ENCODE assay signal across 8 cellular contexts in the genomic region with DNA sequence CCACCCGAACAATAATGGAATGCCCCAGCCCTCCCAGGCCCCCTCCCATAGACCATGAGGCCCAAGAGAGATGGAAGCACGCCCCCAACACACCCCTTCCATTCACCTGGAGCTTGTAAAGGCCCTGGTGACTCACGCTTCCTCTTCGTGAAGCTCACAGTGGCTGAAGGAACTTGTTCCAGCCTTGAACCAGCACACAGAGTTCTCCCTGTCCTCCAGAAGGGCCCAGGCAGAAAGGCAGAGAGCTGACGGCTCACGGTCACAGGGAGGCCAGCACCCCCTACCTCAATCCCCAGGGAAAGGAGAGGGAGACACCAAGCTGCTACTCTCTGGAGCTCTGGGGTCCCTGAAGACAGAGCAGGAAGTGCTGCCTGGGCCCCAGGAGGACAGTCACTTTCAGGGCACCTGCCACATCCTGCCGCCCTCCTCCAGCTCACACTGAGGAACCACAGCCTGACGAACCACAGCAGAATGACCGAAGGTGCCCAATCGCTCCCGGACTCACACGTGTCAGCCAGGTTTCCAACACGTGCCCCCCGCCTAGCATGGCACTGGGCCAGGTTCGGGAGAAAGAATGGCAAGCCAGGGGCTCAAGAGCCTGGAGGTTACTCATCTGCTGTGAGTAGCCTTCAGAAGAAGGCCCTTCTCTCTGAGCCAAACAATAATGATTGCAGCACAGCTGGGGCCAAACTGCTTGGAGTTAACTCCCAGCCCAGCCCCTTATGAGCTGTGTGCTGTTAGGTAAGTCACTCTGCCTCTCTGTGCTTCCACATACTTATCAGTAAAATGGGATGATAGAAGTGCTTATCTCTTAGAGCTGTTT. TPM values are rescaled to one million over a fixed set of nuclear protein-coding genes. Genes with fewer than 3 reads are reported as not detected.
A peak's percentile ranks its signal among the peaks of the same experiment; 100 is the strongest.
DNase-seq lines count a peak whose midpoint lies in the region; ATAC-seq, FAIRE-seq and TF ChIP-seq lines count a peak whose summit lies in the region.

No MANE protein-coding gene starts in this region.

- 31 to 55% methylated on average over 8 to 15 of the region's 15 CpGs for WGBS in thyroid gland, 2 donors

- no peak overlapping the region for H3K4me3 Mint-ChIP-seq in CD4-positive, alpha-beta T cell
- no peak overlapping the region for H3K4me3 Mint-ChIP-seq in osteocyte (ENCODE audit: unreplicated experiment)

- no peaks in the 10 kb centered on the region for H3K9me3 ChIP-seq in CD4-positive, alpha-beta T cell (ENCODE audit: control insufficient read depth, low read length)
- H3K9me3 ChIP-seq in RWPE2 (ENCODE audit: severe bottlenecking), result no peaks in the 10 kb centered on the region
- H3K9me3 ChIP-seq in muscle layer of colon (ENCODE audit: low read length), result no peaks in the 10 kb centered on the region
- no peaks in the 10 kb centered on the region for H3K9me3 ChIP-seq in thyroid gland

- FAIRE-seq in bronchial epithelial cell (lab: Jason Lieb, UNC), result peak; percentile 84

- intact Hi-C loops in CD4-positive, alpha-beta T cell (cut with DNase I, micrococcal nuclease), result no loop called here
- intact Hi-C loops in thyroid gland (cut with DNase I), result no loop called here

- no peak for TF ChIP-seq CTCF in CD4-positive, alpha-beta T cell (IDR thresholded peaks at IDR 0.05)
- TF ChIP-seq CTCF in RWPE2 (IDR thresholded peaks at IDR 0.05; ENCODE audit: poor library complexity, severe bottlenecking) (no peak), bronchial epithelial cell (IDR thresholded peaks at IDR 0.05; ENCODE audit: insufficient read depth, low read length, severe bottlenecking) (no peak), thyroid gland (IDR thresholded peaks at IDR 0.05) (no peak), osteocyte (IDR thresholded peaks at IDR 0.05) (no peak)

- no peaks in the 10 kb centered on the region for H3K27me3 Mint-ChIP-seq in CD4-positive, alpha-beta T cell
- H3K27me3 Mint-ChIP-seq in osteocyte (ENCODE audit: unreplicated experiment), result no peaks in the 10 kb centered on the region

- H3K4me1 ChIP-seq in RWPE2 (ENCODE audit: insufficient read depth, poor library complexity, severe bottlenecking) (peaks cover 58% of the 10 kb centered on the region), muscle layer of colon (ENCODE audit: insufficient read depth, low read length) (peaks cover 87% of the 10 kb centered on the region), thyroid gland (peaks cover 50 to 69% of the 10 kb centered on the region in 2 donors)

- peak; percentile 40 for ATAC-seq in CD4-positive, alpha-beta T cell (ENCODE audit: poor library complexity)
- ATAC-seq in HG03175 (IDR thresholded peaks at IDR 0.05; ENCODE audit: unreplicated experiment), result peak; percentile 86
- peak; percentile 72 for ATAC-seq in RWPE2 (ENCODE audit: low read depth)

- H3K27ac ChIP-seq in CD4-positive, alpha-beta T cell (ENCODE audit: low read depth, low read length), result no peak overlapping the region
- H3K27ac ChIP-seq in RWPE2 (ENCODE audit: poor library complexity, severe bottlenecking), result peak overlapping the region; percentile 90
- H3K27ac ChIP-seq in muscle layer of colon (ENCODE audit: low read depth, low read length), result peak overlapping the region; percentile 92
- H3K27ac ChIP-seq in thyroid gland, result peak overlapping the region; percentile 75 to 90 (median 76)

- POLR2A ChIA-PET in CD4-positive, alpha-beta T cell (lab: Charles Lee), result no interaction called here

- no peaks in the 10 kb centered on the region for H3K9me3 Mint-ChIP-seq in CD4-positive, alpha-beta T cell
- no peaks in the 10 kb centered on the region for H3K9me3 Mint-ChIP-seq in osteocyte (ENCODE audit: unreplicated experiment)

- CTCF ChIA-PET in CD4-positive, alpha-beta T cell (lab: Charles Lee), result no interaction called here

- H3K9ac ChIP-seq in muscle layer of colon (ENCODE audit: low read length), result peak overlapping the region; percentile 19

- no peaks in the 10 kb centered on the region for H3K4me1 Mint-ChIP-seq in CD4-positive, alpha-beta T cell (ENCODE audit: low read depth)
- H3K4me1 Mint-ChIP-seq in osteocyte (ENCODE audit: unreplicated experiment), result peaks cover 51% of the 10 kb centered on the region

- TF ChIP-seq POLR2A in thyroid gland (IDR thresholded peaks at IDR 0.05), result peak in 1 of 2 donors; percentile 38

- DNase-seq in CD4-positive, alpha-beta T cell, result peak in 4 of 10 experiments; percentile 6 to 17 (median 13)
- DNase-seq in GM19238 (ENCODE audit: insufficient read length, low spot score), result peak; percentile 77
- DNase-seq in RWPE2 (ENCODE audit: low spot score), result peak; percentile 93
- peak; percentile 86 for DNase-seq in bronchial epithelial cell (ENCODE audit: low read depth)
- peak; percentile 87 to 91 for DNase-seq in thyroid gland
- no peak for DNase-seq in osteocyte (ENCODE audit: extremely low spot score, unreplicated experiment)

- no peaks in the 10 kb centered on the region for H3K27me3 ChIP-seq in CD4-positive, alpha-beta T cell (ENCODE audit: control insufficient read depth, insufficient read depth, low read length)
- H3K27me3 ChIP-seq in RWPE2 (ENCODE audit: insufficient read depth, poor library complexity, severe bottlenecking) (no peaks in the 10 kb centered on the region), bronchial epithelial cell (ENCODE audit: control insufficient read depth, insufficient read depth, low read length) (no peaks in the 10 kb centered on the region), muscle layer of colon (ENCODE audit: control insufficient read depth in 1 of 2, insufficient read depth in 2 of 2, low read length in 2 of 2) (no peaks in the 10 kb centered on the region), thyroid gland (no peaks in the 10 kb centered on the region)

- H3K4me3 ChIP-seq in RWPE2 (ENCODE audit: severe bottlenecking) (no peak overlapping the region), bronchial epithelial cell (ENCODE audit: low read depth, low read length) (no peak overlapping the region), muscle layer of colon (ENCODE audit: low read depth in 1 of 2, low read length in 2 of 2) (no peak overlapping the region), thyroid gland (replicated peaks in 1 of 3) (no peak overlapping the region)

- H3K36me3 Mint-ChIP-seq in CD4-positive, alpha-beta T cell (ENCODE audit: low read depth), result no peaks in the 10 kb centered on the region
- peaks cover 2% of the 10 kb centered on the region for H3K36me3 Mint-ChIP-seq in osteocyte (ENCODE audit: unreplicated experiment)

- H3K36me3 ChIP-seq in RWPE2 (ENCODE audit: low read depth), result peaks cover 6% of the 10 kb centered on the region
- H3K36me3 ChIP-seq in bronchial epithelial cell (ENCODE audit: control insufficient read depth, insufficient read depth, low read length), result no peaks in the 10 kb centered on the region
- no peaks in the 10 kb centered on the region for H3K36me3 ChIP-seq in muscle layer of colon (ENCODE audit: insufficient read depth, low read length)
- no peaks in the 10 kb centered on the region for H3K36me3 ChIP-seq in thyroid gland

- H3K27ac Mint-ChIP-seq in CD4-positive, alpha-beta T cell, result no peak overlapping the region
- no peak overlapping the region for H3K27ac Mint-ChIP-seq in osteocyte (ENCODE audit: unreplicated experiment)

RNA-seq across cellular contexts. Expression of a gene that starts 52.8 kb away (rescaled TPM):
- total RNA-seq in CD4-positive, alpha-beta T cell, result 1 to 10 TPM; 7.1 to 7.4 TPM
- total RNA-seq in bronchial epithelial cell, result 38.0 and 45.3 TPM in 2 replicates
- total RNA-seq in thyroid gland, result 10 to 100 TPM; 45.4 to 92.4 (median 61.2) TPM
- 69.8 and 72.4 TPM in 2 replicates for total RNA-seq in osteocyte
